15 cellular contexts compared by ENCODE assay signal in genomic region chr16:30760160-30760559, GRCh38. TPM values are rescaled to one million over a fixed set of nuclear protein-coding genes. Genes with fewer than 3 reads are reported as not detected.
DNase-seq lines count a peak whose midpoint lies in the region; ATAC-seq and TF ChIP-seq lines count a peak whose summit lies in the region.
"Had no signal": no experiment of that assay in that cellular context is flagged by ENCODE, and none has a peak within 500 bp of the region (broad histone marks: within the 10 kb centered on the region; RNA-seq: fewer than 3 reads in every experiment).

No MANE protein-coding gene starts in this region.

- H3K4me3 ChIP-seq in PC-9 (no peak overlapping the region), right atrium auricular region (no peak overlapping the region), hepatocyte (no peak overlapping the region)

- peaks cover 24% of the 10 kb centered on the region for H3K4me1 ChIP-seq in PC-9 (replicated peaks; ENCODE audit: insufficient read depth)
- peaks cover 0 to 28% of the 10 kb centered on the region in 2 donors for H3K4me1 ChIP-seq in right atrium auricular region
- peaks cover 17% of the 10 kb centered on the region for H3K4me1 ChIP-seq in hepatocyte (ENCODE audit: insufficient read depth)

- H3K27me3 ChIP-seq in PC-9 (ENCODE audit: insufficient read depth, low read depth): no peaks in the 10 kb centered on the region
- H3K27me3 ChIP-seq in right atrium auricular region: no peaks in the 10 kb centered on the region
- no peaks in the 10 kb centered on the region for H3K27me3 ChIP-seq in hepatocyte
- H3K27me3 ChIP-seq: adrenal gland, dorsolateral prefrontal cortex had no signal

- peaks cover 8% of the 10 kb centered on the region for H3K36me3 Mint-ChIP-seq in activated naive CD4-positive, alpha-beta T cell treated with anti-CD3 and anti-CD28 coated beads for 36 hours (ENCODE audit: low read depth)
- peaks cover 3 to 8% (median 7%) of the 10 kb centered on the region in 3 donors for H3K36me3 Mint-ChIP-seq in immature natural killer cell
- peaks cover 55% of the 10 kb centered on the region for H3K36me3 Mint-ChIP-seq in stimulated activated memory B cell treated with anti-CD40 and anti-IgM and Interleukin-4, amounts not matched to agents 10 μg/mL and 1 μg/mL and 100 μg/mL, for 72 hours

- peak overlapping the region; percentile 94 for H3K4me3 Mint-ChIP-seq in activated naive CD4-positive, alpha-beta T cell treated with anti-CD3 and anti-CD28 coated beads for 36 hours
- peak overlapping the region in 4 of 5 donors; percentile 36 to 92 (median 42) for H3K4me3 Mint-ChIP-seq in immature natural killer cell
- peak overlapping the region; percentile 8 for H3K4me3 Mint-ChIP-seq in stimulated activated memory B cell treated with anti-CD40 and anti-IgM and Interleukin-4, amounts not matched to agents 10 μg/mL and 1 μg/mL and 100 μg/mL, for 72 hours

- POLR2A ChIA-PET in PC-9 (lab: Charles Lee; ENCODE audit: unreplicated experiment): no interaction called here

- peaks cover 11% of the 10 kb centered on the region for H4K20me1 ChIP-seq in PC-9 (ENCODE audit: insufficient read depth)
- no peaks in the 10 kb centered on the region for H4K20me1 ChIP-seq in hepatocyte (ENCODE audit: insufficient read depth, poor library complexity, severe bottlenecking)

- H3K79me2 ChIP-seq in PC-9 (ENCODE audit: low read depth): peaks cover 34% of the 10 kb centered on the region
- peaks cover 26% of the 10 kb centered on the region for H3K79me2 ChIP-seq in hepatocyte

- H3K27ac ChIP-seq in PC-9: no peak overlapping the region
- H3K27ac ChIP-seq in right atrium auricular region: no peak overlapping the region
- H3K27ac ChIP-seq in hepatocyte: no peak overlapping the region

- H3K4me2 ChIP-seq in PC-9 (peak overlapping the region; percentile 80), hepatocyte (no peak overlapping the region)

- TF ChIP-seq CTCF in PC-9 (conservative IDR thresholded peaks at IDR 0.05) (no peak), right atrium auricular region (IDR thresholded peaks at IDR 0.05) (no peak), hepatocyte (IDR thresholded peaks at IDR 0.05; ENCODE audit: poor library complexity) (no peak)

- no peaks in the 10 kb centered on the region for H3K27me3 Mint-ChIP-seq in activated naive CD4-positive, alpha-beta T cell treated with anti-CD3 and anti-CD28 coated beads for 36 hours (ENCODE audit: low read depth)
- H3K27me3 Mint-ChIP-seq in immature natural killer cell (ENCODE audit: low read depth in 3 of 3): peaks cover 7 to 8% (median 8%) of the 10 kb centered on the region in 3 donors
- H3K27me3 Mint-ChIP-seq in stimulated activated memory B cell treated with anti-CD40 and anti-IgM and Interleukin-4, amounts not matched to agents 10 μg/mL and 1 μg/mL and 100 μg/mL, for 72 hours: no peaks in the 10 kb centered on the region

- CTCF ChIA-PET in activated naive CD4-positive, alpha-beta T cell treated with anti-CD3 and anti-CD28 coated beads for 36 hours (lab: Charles Lee): interaction anchor here (0.8 to 1.8 kb wide), 3 partner anchors 10 to 84 kb away, joined by 3 to 5 read pairs (median 4); no protein-coding TSS in a partner anchor
- CTCF ChIA-PET in PC-9 (lab: Charles Lee): no interaction called here

- no peak for DNase-seq in activated naive CD4-positive, alpha-beta T cell treated with anti-CD3 and anti-CD28 coated beads for 36 hours
- DNase-seq in activated naive CD4-positive, alpha-beta T cell treated with anti-CD3 and anti-CD28 coated beads, Interleukin-2, amount 50 U/mL, for 16 hours: no peak
- DNase-seq in PC-9 (no peak), immature natural killer cell (no peak), medulla oblongata (ENCODE audit: extremely low spot score) (no peak), right atrium auricular region (ENCODE audit: low spot score) (no peak), hepatocyte (ENCODE audit: low spot score) (no peak)
- DNase-seq: adrenal gland; GOT3; lower lobe of right lung; OCI-M1; stimulated activated naive CD4-positive, alpha-beta T cell; T-helper 9 cell had no signal

- H3K27ac Mint-ChIP-seq in activated naive CD4-positive, alpha-beta T cell treated with anti-CD3 and anti-CD28 coated beads for 36 hours: no peak overlapping the region
- H3K27ac Mint-ChIP-seq in immature natural killer cell: peak overlapping the region in 2 of 6 donors; percentile 20 to 94
- H3K27ac Mint-ChIP-seq in stimulated activated memory B cell treated with anti-CD40 and anti-IgM and Interleukin-4, amounts not matched to agents 10 μg/mL and 1 μg/mL and 100 μg/mL, for 72 hours: peak overlapping the region; percentile 83

- no TSS peak for BruUV-seq in PC-9 (replicated peaks; lab: Mats Ljungman, UMichigan)

- H3K9me3 Mint-ChIP-seq in activated naive CD4-positive, alpha-beta T cell treated with anti-CD3 and anti-CD28 coated beads for 36 hours: no peaks in the 10 kb centered on the region
- no peaks in the 10 kb centered on the region for H3K9me3 Mint-ChIP-seq in immature natural killer cell
- no peaks in the 10 kb centered on the region for H3K9me3 Mint-ChIP-seq in stimulated activated memory B cell treated with anti-CD40 and anti-IgM and Interleukin-4, amounts not matched to agents 10 μg/mL and 1 μg/mL and 100 μg/mL, for 72 hours

- H3F3A ChIP-seq in PC-9 (ENCODE audit: insufficient read depth, low read depth): peaks cover 30% of the 10 kb centered on the region; the same call in 1 of the 2 replicates

- H3K9me2 ChIP-seq in PC-9 (ENCODE audit: insufficient read depth) (no peaks in the 10 kb centered on the region), hepatocyte (replicated peaks; ENCODE audit: insufficient read depth) (no peaks in the 10 kb centered on the region)

- H3K4me1 Mint-ChIP-seq in activated naive CD4-positive, alpha-beta T cell treated with anti-CD3 and anti-CD28 coated beads for 36 hours (ENCODE audit: low read depth): peaks cover 25% of the 10 kb centered on the region
- peaks cover 32 to 35% of the 10 kb centered on the region in 2 donors for H3K4me1 Mint-ChIP-seq in immature natural killer cell
- H3K4me1 Mint-ChIP-seq in stimulated activated memory B cell treated with anti-CD40 and anti-IgM and Interleukin-4, amounts not matched to agents 10 μg/mL and 1 μg/mL and 100 μg/mL, for 72 hours: peaks cover 44% of the 10 kb centered on the region

- intact Hi-C loops in activated naive CD4-positive, alpha-beta T cell treated with anti-CD3 and anti-CD28 coated beads for 36 hours (cut with micrococcal nuclease): no loop called here
- intact Hi-C loops in PC-9 (cut with micrococcal nuclease; ENCODE audit: unreplicated experiment): loop anchor here (10.0 kb wide), 1 partner anchor 205 kb away; the partner anchor contains the start of gene ZNF764

- no peak for ATAC-seq in stimulated activated memory B cell treated with anti-CD40 and anti-IgM and Interleukin-4, amounts not matched to agents 10 μg/mL and 1 μg/mL and 100 μg/mL, for 72 hours
- ATAC-seq: lower lobe of right lung had no signal

- H2AFZ ChIP-seq in PC-9 (no peak overlapping the region), hepatocyte (no peak overlapping the region)

- H3K9me3 ChIP-seq in PC-9 (ENCODE audit: insufficient read depth, low read depth) (no peaks in the 10 kb centered on the region), right atrium auricular region (no peaks in the 10 kb centered on the region), hepatocyte (ENCODE audit: low read depth) (no peaks in the 10 kb centered on the region)
- H3K9me3 ChIP-seq: adrenal gland, lower lobe of right lung had no signal

- WGBS in hepatocyte (ENCODE audit: low lambda C conversion rate, missing lambda C conversion rate): 96% methylated on average over 7 of the region's 7 CpGs

- peaks cover 20% of the 10 kb centered on the region for H3K36me3 ChIP-seq in PC-9 (ENCODE audit: low read depth)
- H3K36me3 ChIP-seq in right atrium auricular region: peaks cover 29% of the 10 kb centered on the region
- H3K36me3 ChIP-seq in hepatocyte (replicated peaks; ENCODE audit: insufficient read depth, low read depth): no peaks in the 10 kb centered on the region

RNA-seq across cellular contexts. Expression of gene CFAP119, which starts 1.7 kb away (rescaled TPM):
- total RNA-seq in activated naive CD4-positive, alpha-beta T cell treated with anti-CD3 and anti-CD28 coated beads for 36 hours: 1 to 10 TPM; 2.0 to 2.3 TPM
- total RNA-seq in PC-9 (2021) (17.9 and 19.9 TPM in 2 replicates), right atrium auricular region (under 1 TPM; 0.37 to 0.83 TPM), hepatocyte (1.3 and 5.0 TPM in 2 replicates)
- polyA plus RNA-seq in immature natural killer cell (1 to 10 TPM in 1 of 3 donors, under 1 TPM in 1, not detected in 1; 0.76 to 1.0 TPM), hepatocyte (4.2 and 6.1 TPM in 2 replicates)

RNA-seq across cellular contexts. Expression of gene RNF40, which starts 2.0 kb away (rescaled TPM):
- 10 to 100 TPM; 51.1 to 61.0 TPM for total RNA-seq in activated naive CD4-positive, alpha-beta T cell treated with anti-CD3 and anti-CD28 coated beads for 36 hours
- total RNA-seq in PC-9 (2021) (149 and 178 TPM in 2 replicates), right atrium auricular region (10 to 100 TPM; 48.5 to 59.5 TPM), hepatocyte (63.5 and 75.3 TPM in 2 replicates)
- polyA plus RNA-seq in immature natural killer cell (10 to 100 TPM; 19.3 to 87.3 (median 24.6) TPM), hepatocyte (70.4 and 75.6 TPM in 2 replicates)

RNA-seq across cellular contexts. Expression of gene PHKG2, which starts 11.9 kb away (rescaled TPM):
- total RNA-seq in activated naive CD4-positive, alpha-beta T cell treated with anti-CD3 and anti-CD28 coated beads for 36 hours: 10 to 100 TPM; 23.3 to 26.4 TPM
- total RNA-seq in PC-9 (2021) (66.1 and 67.3 TPM in 2 replicates), right atrium auricular region (10 to 100 TPM; 16.0 to 22.1 TPM), hepatocyte (27.5 and 28.0 TPM in 2 replicates)
- polyA plus RNA-seq in immature natural killer cell (10 to 100 TPM; 49.2 to 91.0 (median 62.7) TPM), hepatocyte (39.5 and 45.6 TPM in 2 replicates)

RNA-seq across cellular contexts. Expression of gene ZNF629, which starts 26.8 kb away (rescaled TPM):
- 1 to 10 TPM; 2.1 to 2.3 TPM for total RNA-seq in activated naive CD4-positive, alpha-beta T cell treated with anti-CD3 and anti-CD28 coated beads for 36 hours
- total RNA-seq in PC-9 (2021) (21.7 and 25.6 TPM in 2 replicates), right atrium auricular region (10 to 100 TPM; 21.2 to 22.9 TPM), hepatocyte (12.2 and 15.6 TPM in 2 replicates)
- polyA plus RNA-seq in immature natural killer cell (1 to 10 TPM in 1 of 3 donors, under 1 TPM in 2; 0.09 to 1.1 (median 0.16) TPM), hepatocyte (7.7 and 8.7 TPM in 2 replicates)

Comparison
In these comparisons a context has a peak if more than half of its experiments do, and no peak if none do; other contexts are left out.
1. H3K4me3 Mint-ChIP-seq: peak in every context shown above with its lines; median percentile 94 in activated naive CD4-positive, alpha-beta T cell treated with anti-CD3 and anti-CD28 coated beads for 36 hours; 42 in immature natural killer cell; 8 in stimulated activated memory B cell treated with anti-CD40 and anti-IgM and Interleukin-4, amounts not matched to agents 10 μg/mL and 1 μg/mL and 100 μg/mL, for 72 hours.